Comparison of ENCODE assay signal across 9 cellular contexts in genomic region chr20:15162061-15162740, GRCh38.
A peak's percentile ranks its signal among the peaks of the same experiment; 100 is the strongest.
DNase-seq lines count a peak whose midpoint lies in the region; ATAC-seq and TF ChIP-seq lines count a peak whose summit lies in the region.
"Had no signal": no experiment of that assay in that cellular context is flagged by ENCODE, and none has a peak within 500 bp of the region (broad histone marks: within the 10 kb centered on the region; RNA-seq: fewer than 3 reads in every experiment).

No MANE protein-coding gene starts in this region.

- H4K20me1 ChIP-seq in H9 (ENCODE audit: control insufficient read depth, insufficient read depth, insufficient read length): no peaks in the 10 kb centered on the region

- no peak for TF ChIP-seq EP300 in transverse colon (IDR thresholded peaks at IDR 0.05; ENCODE audit: low read depth)

- DNase-seq in NCI-H2196 (lab: John Stamatoyannopoulos, UW; ENCODE audit: unreplicated experiment): peak; percentile 10
- DNase-seq in NCI-H2196 treated with DMSO at 0.1 percent for 48 hours (lab: John Stamatoyannopoulos, UW; ENCODE audit: unreplicated experiment): no peak
- DNase-seq in T-helper 2 cell treated with Interferon-gamma antibody and Interleukin-4, amounts not matched to agents 5 μg/mL and 100 μg/mL, for 36 hours (ENCODE audit: low spot score): no peak
- no peak for DNase-seq in NCI-H524 treated with DMSO at 0.1 percent for 48 hours (lab: John Stamatoyannopoulos, UW)
- no peak for DNase-seq in H9
- DNase-seq in transverse colon: no peak
- DNase-seq: 8988T had no signal

- no peaks in the 10 kb centered on the region for H3K79me2 ChIP-seq in H9 (ENCODE audit: insufficient read depth, low read length)

- H4K91ac ChIP-seq in H9 (ENCODE audit: insufficient read length, low read depth, low read length): no peak overlapping the region

- TF ChIP-seq CTCF in H9 (conservative IDR thresholded peaks at IDR 0.05) (no peak), transverse colon (IDR thresholded peaks at IDR 0.05) (no peak)

- peak overlapping the region; percentile 10 for H3K27ac Mint-ChIP-seq in T-helper 2 cell treated with Interferon-gamma antibody and Interleukin-4, amounts not matched to agents 5 μg/mL and 100 μg/mL, for 36 hours
- H3K27ac Mint-ChIP-seq in H9: no peak overlapping the region

- H4K8ac ChIP-seq in H9 (replicated peaks; ENCODE audit: insufficient read length, low read depth, low read length): no peak overlapping the region

- no peak overlapping the region for H3K56ac ChIP-seq in H9 (ENCODE audit: insufficient read length, low read depth, low read length)

- no peaks in the 10 kb centered on the region for H3K4me1 Mint-ChIP-seq in T-helper 2 cell treated with Interferon-gamma antibody and Interleukin-4, amounts not matched to agents 5 μg/mL and 100 μg/mL, for 36 hours (ENCODE audit: low read depth)
- peaks cover 3 to 8% of the 10 kb centered on the region in 2 experiments; a peak in 1 of 4 replicates for H3K4me1 Mint-ChIP-seq in H9

- H3K4me1 ChIP-seq in skeletal muscle satellite cell (ENCODE audit: control insufficient read depth, insufficient read depth, low read length) (no peaks in the 10 kb centered on the region), H9 (ENCODE audit: insufficient read depth, low read length) (no peaks in the 10 kb centered on the region), transverse colon (peaks cover 0 to 6% (median 0%) of the 10 kb centered on the region in 4 donors)

- peaks cover 7% of the 10 kb centered on the region for H3K9me3 Mint-ChIP-seq in T-helper 2 cell treated with Interferon-gamma antibody and Interleukin-4, amounts not matched to agents 5 μg/mL and 100 μg/mL, for 36 hours
- peaks cover 0 to 14% of the 10 kb centered on the region in 2 experiments; a peak in 3 of 5 replicates for H3K9me3 Mint-ChIP-seq in H9

- no peaks in the 10 kb centered on the region for H3K9me3 ChIP-seq in skeletal muscle satellite cell (replicated peaks; ENCODE audit: low read length)
- no peaks in the 10 kb centered on the region for H3K9me3 ChIP-seq in H9 (ENCODE audit: control insufficient read depth, low read depth, low read length)
- H3K9me3 ChIP-seq in transverse colon: no peaks in the 10 kb centered on the region

- no peak overlapping the region for H2BK120ac ChIP-seq in H9 (ENCODE audit: low read depth, low read length, poor library complexity, severe bottlenecking)

- peak; percentile 72 for ATAC-seq in HG02852 (IDR thresholded peaks at IDR 0.05; ENCODE audit: unreplicated experiment)

- H3K27me3 ChIP-seq in skeletal muscle satellite cell (ENCODE audit: control insufficient read depth, insufficient read depth, low read length): no peaks in the 10 kb centered on the region
- no peaks in the 10 kb centered on the region for H3K27me3 ChIP-seq in H9 (ENCODE audit: insufficient read depth, low read length)
- H3K27me3 ChIP-seq in transverse colon: no peaks in the 10 kb centered on the region

- H2BK20ac ChIP-seq in H9 (ENCODE audit: low read depth, low read length, poor library complexity, severe bottlenecking): no peak overlapping the region

- TF ChIP-seq POLR2A in transverse colon (IDR thresholded peaks at IDR 0.05): no peak

- no peaks in the 10 kb centered on the region for H3K36me3 Mint-ChIP-seq in T-helper 2 cell treated with Interferon-gamma antibody and Interleukin-4, amounts not matched to agents 5 μg/mL and 100 μg/mL, for 36 hours (ENCODE audit: low read depth)
- H3K36me3 Mint-ChIP-seq in H9 (ENCODE audit: insufficient read depth in 1 of 3, low read depth in 3 of 3): peaks cover 0 to 3% (median 0%) of the 10 kb centered on the region in 3 experiments; a peak in 2 of 7 replicates

- no peaks in the 10 kb centered on the region for H3K23me2 ChIP-seq in H9 (ENCODE audit: insufficient read length, low read depth, low read length, poor library complexity, severe bottlenecking)

- no peak overlapping the region for H2AK5ac ChIP-seq in H9 (ENCODE audit: insufficient read length, low read length)

- H3K4me2 ChIP-seq in skeletal muscle satellite cell (ENCODE audit: low read length) (peak overlapping the region; percentile 60), H9 (ENCODE audit: insufficient read depth, insufficient read length, low read length) (no peak overlapping the region)

- intact Hi-C loops in transverse colon (cut with DNase I; ENCODE audit: low total_unique reads): no loop called here

- no peak overlapping the region for H2BK12ac ChIP-seq in H9 (ENCODE audit: insufficient read length, low read depth, low read length)

- H3K23ac ChIP-seq in H9 (ENCODE audit: insufficient read length, low read depth, low read length): no peak overlapping the region

- H3K4ac ChIP-seq in H9 (ENCODE audit: low read depth, low read length): no peak overlapping the region

- H3T11ph ChIP-seq in H9 (ENCODE audit: low read length): no peak overlapping the region

- no peaks in the 10 kb centered on the region for H3K27me3 Mint-ChIP-seq in T-helper 2 cell treated with Interferon-gamma antibody and Interleukin-4, amounts not matched to agents 5 μg/mL and 100 μg/mL, for 36 hours (ENCODE audit: low read depth)
- H3K27me3 Mint-ChIP-seq in H9 (ENCODE audit: low read depth): no peaks in the 10 kb centered on the region

- H3K36me3 ChIP-seq in skeletal muscle satellite cell (ENCODE audit: insufficient read depth, low read length) (no peaks in the 10 kb centered on the region), transverse colon (no peaks in the 10 kb centered on the region)

- H3K4me3 ChIP-seq in skeletal muscle satellite cell (ENCODE audit: low read length): peak overlapping the region; percentile 32
- peak overlapping the region in 2 of 4 donors; percentile 20 to 36 for H3K4me3 ChIP-seq in transverse colon

- H2BK5ac ChIP-seq in H9 (ENCODE audit: insufficient read length, low read length): no peak overlapping the region

- H3K4me3 Mint-ChIP-seq in T-helper 2 cell treated with Interferon-gamma antibody and Interleukin-4, amounts not matched to agents 5 μg/mL and 100 μg/mL, for 36 hours: peak overlapping the region; percentile 11
- no peak overlapping the region for H3K4me3 Mint-ChIP-seq in H9

- no peak overlapping the region for H3K14ac ChIP-seq in H9 (ENCODE audit: insufficient read depth, low read length)

- H2AFZ ChIP-seq in H9 (ENCODE audit: low read length): no peak overlapping the region

- H3K9ac ChIP-seq in skeletal muscle satellite cell (ENCODE audit: low read depth, low read length) (no peak overlapping the region), H9 (ENCODE audit: extremely low read depth, insufficient read length, low read length) (no peak overlapping the region)

- no CpG with 5 or more reads among the region's 7 CpGs for WGBS in H9 (ENCODE audit: extremely low coverage, insufficient read length, low lambda C conversion rate)
- 41 to 54% methylated on average over 7 of the region's 7 CpGs for WGBS in transverse colon (ENCODE audit: low coverage in 1 of 2), 2 donors

- no peak overlapping the region for H3K27ac ChIP-seq in H9 (ENCODE audit: insufficient read length, low read depth, low read length)
- H3K27ac ChIP-seq in transverse colon: no peak overlapping the region

- no peaks in the 10 kb centered on the region for H3K79me1 ChIP-seq in H9 (ENCODE audit: insufficient read depth, low read depth, low read length, poor library complexity, severe bottlenecking)

- no peak overlapping the region for H3K18ac ChIP-seq in H9 (ENCODE audit: insufficient read length, low read depth, low read length)

- no peak overlapping the region for H2BK15ac ChIP-seq in H9 (ENCODE audit: low read depth, low read length)

- H4K5ac ChIP-seq in H9 (ENCODE audit: insufficient read length, low read depth, low read length): no peak overlapping the region

- in situ Hi-C loops in transverse colon (cut with MboI; ENCODE audit: low pct_ligation_motif_present in 1 of 4, low pct_unique_long_range_greater_than_20kb in 1 of 4, low sequenced_read_pairs in 3 of 4): no loop called here
